22 cellular contexts compared by ENCODE assay signal in the genomic region with DNA sequence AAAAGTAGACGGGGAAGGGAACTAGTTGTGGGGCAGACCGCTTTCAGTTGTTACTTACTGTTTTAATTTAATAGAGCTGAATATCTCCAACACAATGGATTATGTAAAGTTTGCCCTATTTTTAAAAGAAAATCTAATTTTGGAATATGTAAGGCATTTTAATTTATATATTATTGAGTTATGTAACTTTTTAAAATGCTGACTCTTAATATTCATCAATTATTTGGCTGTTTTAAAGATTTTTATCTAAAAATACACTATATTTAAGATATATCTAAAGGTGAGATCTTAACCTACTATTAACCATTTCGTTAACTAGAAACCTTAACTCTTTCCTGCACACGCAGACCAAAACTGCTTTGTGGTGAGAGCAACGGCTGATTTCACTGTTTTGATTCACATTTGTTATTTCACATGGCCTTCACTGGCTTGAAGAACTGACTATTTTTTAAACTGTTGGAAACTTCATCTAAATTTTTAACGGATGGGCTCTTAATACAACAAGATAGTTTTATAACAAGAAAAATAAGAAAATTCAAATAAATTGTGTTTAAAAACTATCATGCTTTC.
"Had no signal": no experiment of that assay in that cellular context is flagged by ENCODE, and none has a peak within 500 bp of the region (broad histone marks: within the 10 kb centered on the region; RNA-seq: fewer than 3 reads in every experiment).

No MANE protein-coding gene starts in this region.

- DNase-seq: activated CD4-positive, CD25-positive, alpha-beta regulatory T cell treated with anti-CD3 and anti-CD28 coated beads, Interleukin-2, amount 50 U/mL, for 72 hours; activated gamma-delta T cell; activated naive CD4-positive, alpha-beta T cell treated with anti-CD3 and anti-CD28 coated beads for 36 hours; activated naive CD8-positive, alpha-beta T cell treated with anti-CD3 and anti-CD28 coated beads for 36 hours; activated T-cell treated with anti-CD3 and anti-CD28 coated beads for 4 hours; brain microvascular endothelial cell; Karpas-422; MM.1S; NCI-H1105; NCI-H1694 treated with DMSO at 0.1 percent for 48 hours; NCI-H2029 treated with DMSO at 0.1 percent for 48 hours; NCI-H510A treated with DMSO at 0.1 percent for 48 hours; NCI-H69; NK-92 treated with Interleukin-12 subunit alpha and Interleukin-12 subunit beta, amount 100 ng/mL, for 24 hours; OCI-M1; RPMI8226; SJCRH30; SK-N-SH; SW 1271 had no signal

- H3K9me3 Mint-ChIP-seq: activated naive CD4-positive, alpha-beta T cell treated with anti-CD3 and anti-CD28 coated beads for 36 hours; activated naive CD8-positive, alpha-beta T cell treated with anti-CD3 and anti-CD28 coated beads for 36 hours; WTC11 had no signal

- H3K4me3 Mint-ChIP-seq: activated naive CD4-positive, alpha-beta T cell treated with anti-CD3 and anti-CD28 coated beads for 36 hours; activated naive CD8-positive, alpha-beta T cell treated with anti-CD3 and anti-CD28 coated beads for 36 hours; WTC11 had no signal

- ATAC-seq: Panc1, Right ventricle myocardium inferior, WTC11 had no signal

- H3K4me1 Mint-ChIP-seq: WTC11 had no signal

- H3K27ac Mint-ChIP-seq: activated naive CD4-positive, alpha-beta T cell treated with anti-CD3 and anti-CD28 coated beads for 36 hours; activated naive CD8-positive, alpha-beta T cell treated with anti-CD3 and anti-CD28 coated beads for 36 hours; WTC11 had no signal

- H3K27me3 Mint-ChIP-seq: activated naive CD8-positive, alpha-beta T cell treated with anti-CD3 and anti-CD28 coated beads for 36 hours had no signal
